ENCODE assay signal across 8 cellular contexts in the genomic region with DNA sequence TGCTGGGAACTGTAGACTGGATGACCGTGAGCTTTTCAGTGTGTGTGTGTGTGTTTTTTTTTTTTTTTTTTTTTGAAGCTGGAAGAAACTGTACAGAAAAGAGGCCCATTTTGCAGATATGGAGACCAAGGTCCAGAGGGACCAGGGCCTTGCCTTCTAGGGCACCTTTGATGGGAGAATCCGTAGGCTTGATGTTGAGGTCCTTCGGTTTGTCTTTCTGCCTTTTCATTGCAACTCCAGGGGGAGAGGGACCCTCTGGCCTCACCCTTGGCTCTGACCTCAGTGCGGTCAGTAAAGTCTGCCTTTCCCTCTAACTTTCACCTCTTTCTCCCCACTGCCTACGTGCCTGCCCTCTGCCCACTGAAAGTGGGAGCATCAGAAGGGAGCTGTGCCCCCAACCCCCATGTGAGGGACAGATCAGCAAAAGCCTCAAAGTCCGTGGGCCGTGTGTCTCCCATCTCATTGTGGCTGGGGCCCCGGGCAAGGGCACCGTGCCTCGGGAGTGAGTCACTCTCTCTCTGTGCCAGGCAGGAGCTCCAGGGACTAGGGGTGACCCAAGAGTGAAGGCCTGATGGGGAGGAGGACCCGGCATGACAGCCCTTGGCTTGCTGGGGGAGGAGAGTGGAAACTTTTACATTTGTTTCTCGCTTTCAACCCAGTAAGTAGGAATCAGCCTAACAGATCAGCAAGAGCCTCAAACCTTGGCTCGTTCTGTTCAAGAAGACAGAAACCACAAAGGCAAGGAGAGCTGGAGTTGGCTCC.
DNase-seq lines count a peak whose midpoint lies in the region; ATAC-seq and TF ChIP-seq lines count a peak whose summit lies in the region.

No MANE protein-coding gene starts in this region.

- 58% methylated on average over 8 of the region's 13 CpGs for WGBS in suprapubic skin

- no peaks in the 10 kb centered on the region for H3K27me3 ChIP-seq in suprapubic skin

- peak overlapping the region; percentile 64; the same call in 1 of the 2 replicates for H3K27ac Mint-ChIP-seq in WTC11
- no peak overlapping the region for H3K27ac Mint-ChIP-seq in glutamatergic neuron (ENCODE audit: unreplicated experiment)

- H3K36me3 Mint-ChIP-seq in WTC11 (no peaks in the 10 kb centered on the region), glutamatergic neuron (ENCODE audit: unreplicated experiment) (no peaks in the 10 kb centered on the region)

- peaks cover 41% of the 10 kb centered on the region for H3K4me1 ChIP-seq in suprapubic skin

- no peaks in the 10 kb centered on the region for H3K36me3 ChIP-seq in suprapubic skin

- CTCF ChIA-PET in WTC11 (lab: Charles Lee): interaction anchor here (0.6 to 2.1 kb wide), 3 partner anchors 18 to 182 kb away, joined by 3 to 9 read pairs (median 5); no protein-coding TSS in a partner anchor

- POLR2A ChIA-PET in WTC11 (lab: Charles Lee): no interaction called here

- DNase-seq in H4 (ENCODE audit: low spot score): peak; percentile 77
- no peak for DNase-seq in WTC11 (ENCODE audit: low spot score)
- DNase-seq in fibroblast of the conjunctiva (ENCODE audit: low read depth): peak; percentile 26
- DNase-seq in stimulated activated CD4-positive, alpha-beta T cell treated with anti-CD3 and anti-CD28 coated beads, Interleukin-15, amount 100 ng/mL, for 48 hours (ENCODE audit: low read depth in 2 of 2): peak; percentile 59 to 65
- DNase-seq in glutamatergic neuron: no peak
- DNase-seq in suprapubic skin (ENCODE audit: low spot score in 2 of 2): no peak
- no peak for DNase-seq in COR-L47 (lab: John Stamatoyannopoulos, UW)

- TF ChIP-seq POLR2A in suprapubic skin (IDR thresholded peaks at IDR 0.05): no peak

- no peak overlapping the region for H3K4me3 Mint-ChIP-seq in WTC11
- H3K4me3 Mint-ChIP-seq in glutamatergic neuron (ENCODE audit: unreplicated experiment): no peak overlapping the region

- H3K4me1 Mint-ChIP-seq in WTC11: peaks cover 35% of the 10 kb centered on the region
- H3K4me1 Mint-ChIP-seq in glutamatergic neuron (ENCODE audit: low read depth, unreplicated experiment): peaks cover 27% of the 10 kb centered on the region

- no peak for ATAC-seq in WTC11
- ATAC-seq in HG02884 (IDR thresholded peaks at IDR 0.05; ENCODE audit: unreplicated experiment): no peak

- no peak overlapping the region for H3K27ac ChIP-seq in suprapubic skin

- no peak for TF ChIP-seq CTCF in WTC11 (IDR thresholded peaks at IDR 0.05)
- no peak for TF ChIP-seq CTCF in glutamatergic neuron (IDR thresholded peaks at IDR 0.05; ENCODE audit: partially characterized antibody, unreplicated experiment)
- no peak for TF ChIP-seq CTCF in suprapubic skin (IDR thresholded peaks at IDR 0.05)

- H3K9me3 Mint-ChIP-seq in WTC11 (no peaks in the 10 kb centered on the region), glutamatergic neuron (ENCODE audit: unreplicated experiment) (peaks cover 11% of the 10 kb centered on the region)

- no peaks in the 10 kb centered on the region for H3K9me3 ChIP-seq in suprapubic skin

- no peak for TF ChIP-seq EP300 in suprapubic skin (IDR thresholded peaks at IDR 0.05)

- H3K4me3 ChIP-seq in suprapubic skin: no peak overlapping the region

- H3K27me3 Mint-ChIP-seq in WTC11 (ENCODE audit: low read depth) (no peaks in the 10 kb centered on the region), glutamatergic neuron (ENCODE audit: unreplicated experiment) (peaks cover 6% of the 10 kb centered on the region)

TF ChIP-seq in WTC11, 78 proteins besides CTCF, POLR2A, EP300 and RAD21 (continues in another document):
- TF ChIP-seq, protein P1, sequence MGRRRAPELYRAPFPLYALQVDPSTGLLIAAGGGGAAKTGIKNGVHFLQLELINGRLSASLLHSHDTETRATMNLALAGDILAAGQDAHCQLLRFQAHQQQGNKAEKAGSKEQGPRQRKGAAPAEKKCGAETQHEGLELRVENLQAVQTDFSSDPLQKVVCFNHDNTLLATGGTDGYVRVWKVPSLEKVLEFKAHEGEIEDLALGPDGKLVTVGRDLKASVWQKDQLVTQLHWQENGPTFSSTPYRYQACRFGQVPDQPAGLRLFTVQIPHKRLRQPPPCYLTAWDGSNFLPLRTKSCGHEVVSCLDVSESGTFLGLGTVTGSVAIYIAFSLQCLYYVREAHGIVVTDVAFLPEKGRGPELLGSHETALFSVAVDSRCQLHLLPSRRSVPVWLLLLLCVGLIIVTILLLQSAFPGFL (CRISPR knock-in tag; IDR thresholded peaks at IDR 0.05; ENCODE audit: borderline replicate concordance): no peak
- no peak for TF ChIP-seq HMGA2 (CRISPR knock-in tag; IDR thresholded peaks at IDR 0.05)
- no peak for TF ChIP-seq SP1 (CRISPR knock-in tag; conservative IDR thresholded peaks at IDR 0.05)
- TF ChIP-seq, protein P2, sequence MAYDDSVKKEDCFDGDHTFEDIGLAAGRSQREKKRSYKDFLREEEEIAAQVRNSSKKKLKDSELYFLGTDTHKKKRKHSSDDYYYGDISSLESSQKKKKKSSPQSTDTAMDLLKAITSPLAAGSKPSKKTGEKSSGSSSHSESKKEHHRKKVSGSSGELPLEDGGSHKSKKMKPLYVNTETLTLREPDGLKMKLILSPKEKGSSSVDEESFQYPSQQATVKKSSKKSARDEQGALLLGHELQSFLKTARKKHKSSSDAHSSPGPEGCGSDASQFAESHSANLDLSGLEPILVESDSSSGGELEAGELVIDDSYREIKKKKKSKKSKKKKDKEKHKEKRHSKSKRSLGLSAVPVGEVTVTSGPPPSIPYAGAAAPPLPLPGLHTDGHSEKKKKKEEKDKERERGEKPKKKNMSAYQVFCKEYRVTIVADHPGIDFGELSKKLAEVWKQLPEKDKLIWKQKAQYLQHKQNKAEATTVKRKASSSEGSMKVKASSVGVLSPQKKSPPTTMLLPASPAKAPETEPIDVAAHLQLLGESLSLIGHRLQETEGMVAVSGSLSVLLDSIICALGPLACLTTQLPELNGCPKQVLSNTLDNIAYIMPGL (CRISPR knock-in tag; IDR thresholded peaks at IDR 0.05): no peak
- TF ChIP-seq SMAD4 (CRISPR knock-in tag; IDR thresholded peaks at IDR 0.05): no peak
- TF ChIP-seq, protein P3, sequence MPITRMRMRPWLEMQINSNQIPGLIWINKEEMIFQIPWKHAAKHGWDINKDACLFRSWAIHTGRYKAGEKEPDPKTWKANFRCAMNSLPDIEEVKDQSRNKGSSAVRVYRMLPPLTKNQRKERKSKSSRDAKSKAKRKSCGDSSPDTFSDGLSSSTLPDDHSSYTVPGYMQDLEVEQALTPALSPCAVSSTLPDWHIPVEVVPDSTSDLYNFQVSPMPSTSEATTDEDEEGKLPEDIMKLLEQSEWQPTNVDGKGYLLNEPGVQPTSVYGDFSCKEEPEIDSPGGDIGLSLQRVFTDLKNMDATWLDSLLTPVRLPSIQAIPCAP (CRISPR knock-in tag; IDR thresholded peaks at IDR 0.05): no peak
- no peak for TF ChIP-seq CBFB (CRISPR knock-in tag; IDR thresholded peaks at IDR 0.05; ENCODE audit: low read depth)
- TF ChIP-seq, protein P4, sequence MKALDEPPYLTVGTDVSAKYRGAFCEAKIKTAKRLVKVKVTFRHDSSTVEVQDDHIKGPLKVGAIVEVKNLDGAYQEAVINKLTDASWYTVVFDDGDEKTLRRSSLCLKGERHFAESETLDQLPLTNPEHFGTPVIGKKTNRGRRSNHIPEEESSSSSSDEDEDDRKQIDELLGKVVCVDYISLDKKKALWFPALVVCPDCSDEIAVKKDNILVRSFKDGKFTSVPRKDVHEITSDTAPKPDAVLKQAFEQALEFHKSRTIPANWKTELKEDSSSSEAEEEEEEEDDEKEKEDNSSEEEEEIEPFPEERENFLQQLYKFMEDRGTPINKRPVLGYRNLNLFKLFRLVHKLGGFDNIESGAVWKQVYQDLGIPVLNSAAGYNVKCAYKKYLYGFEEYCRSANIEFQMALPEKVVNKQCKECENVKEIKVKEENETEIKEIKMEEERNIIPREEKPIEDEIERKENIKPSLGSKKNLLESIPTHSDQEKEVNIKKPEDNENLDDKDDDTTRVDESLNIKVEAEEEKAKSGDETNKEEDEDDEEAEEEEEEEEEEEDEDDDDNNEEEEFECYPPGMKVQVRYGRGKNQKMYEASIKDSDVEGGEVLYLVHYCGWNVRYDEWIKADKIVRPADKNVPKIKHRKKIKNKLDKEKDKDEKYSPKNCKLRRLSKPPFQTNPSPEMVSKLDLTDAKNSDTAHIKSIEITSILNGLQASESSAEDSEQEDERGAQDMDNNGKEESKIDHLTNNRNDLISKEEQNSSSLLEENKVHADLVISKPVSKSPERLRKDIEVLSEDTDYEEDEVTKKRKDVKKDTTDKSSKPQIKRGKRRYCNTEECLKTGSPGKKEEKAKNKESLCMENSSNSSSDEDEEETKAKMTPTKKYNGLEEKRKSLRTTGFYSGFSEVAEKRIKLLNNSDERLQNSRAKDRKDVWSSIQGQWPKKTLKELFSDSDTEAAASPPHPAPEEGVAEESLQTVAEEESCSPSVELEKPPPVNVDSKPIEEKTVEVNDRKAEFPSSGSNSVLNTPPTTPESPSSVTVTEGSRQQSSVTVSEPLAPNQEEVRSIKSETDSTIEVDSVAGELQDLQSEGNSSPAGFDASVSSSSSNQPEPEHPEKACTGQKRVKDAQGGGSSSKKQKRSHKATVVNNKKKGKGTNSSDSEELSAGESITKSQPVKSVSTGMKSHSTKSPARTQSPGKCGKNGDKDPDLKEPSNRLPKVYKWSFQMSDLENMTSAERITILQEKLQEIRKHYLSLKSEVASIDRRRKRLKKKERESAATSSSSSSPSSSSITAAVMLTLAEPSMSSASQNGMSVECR (CRISPR knock-in tag; IDR thresholded peaks at IDR 0.05; ENCODE audit: borderline replicate concordance): no peak

Comparison
In these comparisons a context has a peak if more than half of its experiments do, and no peak if none do; other contexts are left out.
1. DNase-seq: peak in H4 (single experiment), fibroblast of the conjunctiva (single experiment) and stimulated activated CD4-positive, alpha-beta T cell treated with anti-CD3 and anti-CD28 coated beads, Interleukin-15, amount 100 ng/mL, for 48 hours (2 of 2); none in WTC11 (single experiment), glutamatergic neuron (single experiment), suprapubic skin (0 of 2) and COR-L47 (single experiment).